In the genomic region with DNA sequence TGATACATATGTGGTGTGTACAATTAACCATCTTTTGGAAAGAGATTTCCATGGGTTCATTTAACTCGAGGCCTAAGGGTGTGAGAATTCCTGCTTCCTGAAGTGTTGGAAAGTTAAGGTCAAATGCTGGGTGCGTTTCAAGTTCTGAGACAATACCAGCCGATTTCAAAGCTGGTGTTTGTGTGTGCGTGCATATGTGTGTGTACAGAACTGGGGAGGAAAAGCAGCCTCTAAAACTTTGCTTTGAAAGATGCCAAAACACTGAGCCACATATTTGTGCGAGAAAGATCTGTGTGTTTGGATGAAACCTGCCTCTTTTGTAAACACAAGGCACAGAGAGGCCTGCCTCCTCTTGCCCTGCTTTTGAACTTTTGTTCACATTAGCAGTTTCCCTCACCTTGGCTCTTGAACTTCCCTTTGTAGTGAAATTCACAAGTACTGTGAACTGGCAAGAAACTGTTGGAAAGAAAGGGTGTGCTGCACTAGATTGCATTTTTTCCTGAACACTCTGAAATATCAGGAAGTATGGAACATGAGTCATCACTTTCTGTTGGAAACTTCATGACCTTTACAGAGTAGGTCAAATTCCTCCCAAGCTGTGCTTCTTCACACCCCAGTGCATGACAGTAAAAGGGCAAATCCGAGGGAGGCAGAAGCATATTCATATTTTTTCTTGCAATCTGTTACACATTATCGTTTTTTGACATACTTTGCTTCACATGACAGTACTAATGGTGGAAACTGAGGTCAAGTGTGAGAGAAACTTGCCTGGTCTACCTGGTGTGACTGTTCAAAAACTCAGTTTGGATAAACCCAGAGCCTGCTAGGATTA, we compare ENCODE assay signal across 8 cellular contexts. TPM values are rescaled to one million over a fixed set of nuclear protein-coding genes. Genes with fewer than 3 reads are reported as not detected.
DNase-seq lines count a peak whose midpoint lies in the region; ATAC-seq, FAIRE-seq and TF ChIP-seq lines count a peak whose summit lies in the region.

No MANE protein-coding gene starts in this region.

- H4K20me1 ChIP-seq in mammary epithelial cell (ENCODE audit: insufficient read depth, low read length): no peaks in the 10 kb centered on the region

- H3K27me3 Mint-ChIP-seq in CD4-positive, alpha-beta T cell: peaks cover 4% of the 10 kb centered on the region

- H3K36me3 ChIP-seq in mammary epithelial cell (ENCODE audit: insufficient read depth, low read length): no peaks in the 10 kb centered on the region
- H3K36me3 ChIP-seq in left lung: no peaks in the 10 kb centered on the region
- H3K36me3 ChIP-seq in thymus (ENCODE audit: control insufficient read depth, insufficient read depth): no peaks in the 10 kb centered on the region

- H3K36me3 Mint-ChIP-seq in CD4-positive, alpha-beta T cell (ENCODE audit: low read depth): no peaks in the 10 kb centered on the region

- H3K4me3 ChIP-seq in mammary epithelial cell (replicated peaks in 1 of 3; ENCODE audit: insufficient read depth in 1 of 3, low read depth in 2 of 3, low read length in 3 of 3) (no peak overlapping the region), left lung (no peak overlapping the region), thymus (ENCODE audit: low read length) (no peak overlapping the region)

- H2AFZ ChIP-seq in mammary epithelial cell (ENCODE audit: low read depth, low read length): peak overlapping the region; percentile 74

- peak overlapping the region; percentile 69 for H3K27ac ChIP-seq in mammary epithelial cell (ENCODE audit: insufficient read depth, low read depth, low read length)
- H3K27ac ChIP-seq in left lung: peak overlapping the region; percentile 68 to 82
- peak overlapping the region; percentile 37 for H3K27ac ChIP-seq in thymus (ENCODE audit: low read depth)
- no peak overlapping the region for H3K27ac ChIP-seq in CD4-positive, alpha-beta T cell (ENCODE audit: low read depth, low read length)

- no peaks in the 10 kb centered on the region for H3K27me3 ChIP-seq in mammary epithelial cell (ENCODE audit: insufficient read depth, low read length)
- no peaks in the 10 kb centered on the region for H3K27me3 ChIP-seq in left lung
- no peaks in the 10 kb centered on the region for H3K27me3 ChIP-seq in thymus (ENCODE audit: control insufficient read depth, insufficient read depth)
- no peaks in the 10 kb centered on the region for H3K27me3 ChIP-seq in CD4-positive, alpha-beta T cell (ENCODE audit: control insufficient read depth, insufficient read depth, low read length)

- ATAC-seq in left lung (peak; percentile 89), GM18873 (IDR thresholded peaks at IDR 0.05; ENCODE audit: low FRiP score, unreplicated experiment) (no peak)
- ATAC-seq in CD4-positive, alpha-beta T cell (ENCODE audit: poor library complexity): no peak

- in situ Hi-C loops in mammary epithelial cell (cut with MboI; ENCODE audit: low sequenced_read_pairs in 2 of 2): no loop called here

- no peaks in the 10 kb centered on the region for H3K9me3 ChIP-seq in mammary epithelial cell (replicated peaks; ENCODE audit: insufficient read depth, low read length)
- H3K9me3 ChIP-seq in left lung: no peaks in the 10 kb centered on the region
- H3K9me3 ChIP-seq in thymus (ENCODE audit: control insufficient read depth): no peaks in the 10 kb centered on the region
- no peaks in the 10 kb centered on the region for H3K9me3 ChIP-seq in CD4-positive, alpha-beta T cell (ENCODE audit: control insufficient read depth, low read length)

- POLR2A ChIA-PET in CD4-positive, alpha-beta T cell (lab: Charles Lee): no interaction called here

- H3K4me1 ChIP-seq in mammary epithelial cell (ENCODE audit: insufficient read depth, low read length) (peaks cover 58% of the 10 kb centered on the region), left lung (peaks cover 24% of the 10 kb centered on the region in 2 donors), thymus (ENCODE audit: control insufficient read depth, insufficient read depth, low read length) (no peaks in the 10 kb centered on the region)

- dilution Hi-C loops in mammary epithelial cell (cut with HindIII; ENCODE audit: low sequenced_read_pairs): no loop called here

- intact Hi-C loops in mammary epithelial cell (cut with micrococcal nuclease): loop anchor here (1.0 to 2.0 kb wide), 2 partner anchors 20 to 301 kb away; partner anchors contain the start of gene CAVIN2
- intact Hi-C loops in left lung (cut with DNase I): no loop called here
- intact Hi-C loops in CD4-positive, alpha-beta T cell (cut with DNase I, micrococcal nuclease): no loop called here

- H3K4me1 Mint-ChIP-seq in CD4-positive, alpha-beta T cell (ENCODE audit: low read depth): no peaks in the 10 kb centered on the region

- no peak overlapping the region for H3K4me3 Mint-ChIP-seq in CD4-positive, alpha-beta T cell

- CTCF ChIA-PET in mammary epithelial cell (lab: Charles Lee; ENCODE audit: low non-redundant PET): no interaction called here
- CTCF ChIA-PET in CD4-positive, alpha-beta T cell (lab: Charles Lee): no interaction called here

- DNase-seq in HTR-8/SVneo (ENCODE audit: insufficient read length, low spot score): peak; percentile 63
- peak; percentile 62 for DNase-seq in mammary epithelial cell
- DNase-seq in left lung: peak in 1 of 2 donors; percentile 53
- no peak for DNase-seq in COLO668 (lab: John Stamatoyannopoulos, UW; ENCODE audit: unreplicated experiment)
- no peak for DNase-seq in DMS 273 treated with DMSO at 0.1 percent for 48 hours (lab: John Stamatoyannopoulos, UW)
- no peak for DNase-seq in CD4-positive, alpha-beta T cell

- peak; percentile 94 for FAIRE-seq in HTR-8/SVneo (lab: Jason Lieb, UNC)

- H3K9ac ChIP-seq in mammary epithelial cell (ENCODE audit: insufficient read depth, low read length): peak overlapping the region; percentile 6

- H3K79me2 ChIP-seq in mammary epithelial cell (ENCODE audit: insufficient read depth, low read length): no peaks in the 10 kb centered on the region

- TF ChIP-seq CTCF in mammary epithelial cell (conservative IDR thresholded peaks at IDR 0.05 in 1 of 2, IDR thresholded peaks at IDR 0.05 in 1 of 2; ENCODE audit: extremely low read depth in 1 of 2, insufficient read depth in 1 of 2, low read depth in 1 of 2, low read length in 2 of 2) (no peak), left lung (IDR thresholded peaks at IDR 0.05) (no peak)
- TF ChIP-seq CTCF in CD4-positive, alpha-beta T cell (IDR thresholded peaks at IDR 0.05): no peak

- BruUV-seq in mammary epithelial cell (replicated peaks; lab: Mats Ljungman, UMichigan): no TSS peak

- H3K9me3 Mint-ChIP-seq in CD4-positive, alpha-beta T cell: no peaks in the 10 kb centered on the region

- WGBS in mammary epithelial cell (ENCODE audit: low coverage, missing lambda C conversion rate): 3% methylated on average over 7 of the region's 7 CpGs
- WGBS in thymus: 85% methylated on average over 7 of the region's 7 CpGs

- no peak overlapping the region for H3K27ac Mint-ChIP-seq in CD4-positive, alpha-beta T cell

- H3K4me2 ChIP-seq in mammary epithelial cell (ENCODE audit: insufficient read depth, low read depth, low read length): peak overlapping the region; percentile 55

RNA-seq across cellular contexts. Expression of gene CAVIN2, which starts 20.0 kb away (rescaled TPM):
- 10 to 100 TPM in 1 of 2 donors, 1 to 10 TPM in 1; 9.4 to 10.2 TPM for total RNA-seq in mammary epithelial cell
- 20.7 TPM for polyA plus RNA-seq in mammary epithelial cell
- polyA minus RNA-seq in mammary epithelial cell: 16.0 TPM
- 10 to 100 TPM; 73.6 to 76.9 TPM for total RNA-seq in left lung
- 8.2 TPM for polyA plus RNA-seq in thymus
- under 1 TPM; 0.14 to 0.16 TPM for total RNA-seq in CD4-positive, alpha-beta T cell

Comparison
In these comparisons a context has a peak if more than half of its experiments do, and no peak if none do; other contexts are left out.
1. DNase-seq: peak in HTR-8/SVneo (single experiment) and mammary epithelial cell (single experiment); none in COLO668 (single experiment), DMS 273 treated with DMSO at 0.1 percent for 48 hours (single experiment) and CD4-positive, alpha-beta T cell (0 of 10).
2. RNA of gene CAVIN2, which starts 20.0 kb away (total RNA-seq): 73.6 to 76.9 TPM in left lung and 9.4 to 10.2 TPM in mammary epithelial cell; 0.14 to 0.16 TPM in CD4-positive, alpha-beta T cell; every median in the first group is over 4 times any median in the second.